Comparison of ENCODE assay signal across 19 cellular contexts in genomic region chr4:141730805-141731204, GRCh38.
DNase-seq lines count a peak whose midpoint lies in the region; ATAC-seq and TF ChIP-seq lines count a peak whose summit lies in the region.
"Had no signal": no experiment of that assay in that cellular context is flagged by ENCODE, and none has a peak within 500 bp of the region (broad histone marks: within the 10 kb centered on the region; RNA-seq: fewer than 3 reads in every experiment).

No MANE protein-coding gene starts in this region.

- H3K9me3 Mint-ChIP-seq in activated naive CD8-positive, alpha-beta T cell treated with anti-CD3 and anti-CD28 coated beads, Interleukin-2, amount 50 U/mL, for 24 hours, result no peaks in the 10 kb centered on the region
- H3K9me3 Mint-ChIP-seq: activated naive CD4-positive, alpha-beta T cell treated with anti-CD3 and anti-CD28 coated beads, Interleukin-2, amount 50 U/mL, for 72 hours; activated T-cell treated with anti-CD3 and anti-CD28 coated beads, Interleukin-2, amount 50 U/mL, for 4 hours had no signal

- no peak overlapping the region for H3K4me3 Mint-ChIP-seq in activated naive CD8-positive, alpha-beta T cell treated with anti-CD3 and anti-CD28 coated beads, Interleukin-2, amount 50 U/mL, for 24 hours
- H3K4me3 Mint-ChIP-seq: activated CD4-positive, alpha-beta memory T cell treated with anti-CD3 and anti-CD28 coated beads, Interleukin-2, amount 10 ng/mL, durations not matched to agents 7 days and 5 days; activated T-cell treated with anti-CD3 and anti-CD28 coated beads, Interleukin-2, amount 50 U/mL, for 4 hours had no signal

- H3K27me3 Mint-ChIP-seq in activated naive CD8-positive, alpha-beta T cell treated with anti-CD3 and anti-CD28 coated beads, Interleukin-2, amount 50 U/mL, for 24 hours, result no peaks in the 10 kb centered on the region
- H3K27me3 Mint-ChIP-seq: activated CD4-positive, alpha-beta memory T cell treated with anti-CD3 and anti-CD28 coated beads, Interleukin-2, amount 10 ng/mL, durations not matched to agents 7 days and 5 days had no signal

- intact Hi-C loops in sciatic nerve (cut with DNase I), result no loop called here

- no peaks in the 10 kb centered on the region for H3K4me1 Mint-ChIP-seq in activated naive CD8-positive, alpha-beta T cell treated with anti-CD3 and anti-CD28 coated beads, Interleukin-2, amount 50 U/mL, for 24 hours
- H3K4me1 Mint-ChIP-seq: activated CD4-positive, alpha-beta memory T cell treated with anti-CD3 and anti-CD28 coated beads, Interleukin-2, amount 10 ng/mL, durations not matched to agents 7 days and 5 days had no signal

- peak; percentile 69 for ATAC-seq in GM18909 (IDR thresholded peaks at IDR 0.05; ENCODE audit: poor library complexity, unreplicated experiment)
- peak; percentile 54 for ATAC-seq in HG02870 (IDR thresholded peaks at IDR 0.05; ENCODE audit: unreplicated experiment)
- peak; percentile 45 for ATAC-seq in SK-N-SH treated with all-trans-retinoic acid at 6 μM for 48 hours
- ATAC-seq in GM19452 (IDR thresholded peaks at IDR 0.05; ENCODE audit: unreplicated experiment), result no peak
- no peak for ATAC-seq in sciatic nerve
- ATAC-seq in activated naive CD8-positive, alpha-beta T cell treated with anti-CD3 and anti-CD28 coated beads, Interleukin-2, amount 50 U/mL, for 24 hours, result no peak
- ATAC-seq: activated naive CD4-positive, alpha-beta T cell treated with anti-CD3 and anti-CD28 coated beads, Interleukin-2, amount 50 U/mL, for 72 hours; activated T-cell treated with anti-CD3 and anti-CD28 coated beads, Interleukin-2, amount 50 U/mL, for 4 hours; esophagus mucosa; left ventricle myocardium superior had no signal

- H3K27ac Mint-ChIP-seq in activated naive CD8-positive, alpha-beta T cell treated with anti-CD3 and anti-CD28 coated beads, Interleukin-2, amount 50 U/mL, for 24 hours, result no peak overlapping the region
- H3K27ac Mint-ChIP-seq: activated CD4-positive, alpha-beta memory T cell treated with anti-CD3 and anti-CD28 coated beads, Interleukin-2, amount 10 ng/mL, durations not matched to agents 7 days and 5 days had no signal

- H3K36me3 Mint-ChIP-seq in activated naive CD8-positive, alpha-beta T cell treated with anti-CD3 and anti-CD28 coated beads, Interleukin-2, amount 50 U/mL, for 24 hours (ENCODE audit: low read depth), result peaks cover 3% of the 10 kb centered on the region
- H3K36me3 Mint-ChIP-seq: activated naive CD4-positive, alpha-beta T cell treated with anti-CD3 and anti-CD28 coated beads, Interleukin-2, amount 50 U/mL, for 72 hours had no signal

- DNase-seq in renal cortical epithelial cell (ENCODE audit: low read depth), result peak; percentile 40
- no peak for DNase-seq in sciatic nerve (ENCODE audit: low spot score)
- no peak for DNase-seq in activated naive CD8-positive, alpha-beta T cell treated with anti-CD3 and anti-CD28 coated beads, Interleukin-2, amount 50 U/mL, for 24 hours
- DNase-seq: activated CD4-positive, alpha-beta memory T cell treated with anti-CD3 and anti-CD28 coated beads, Interleukin-2, amount 10 ng/mL, durations not matched to agents 7 days and 5 days; activated T-cell treated with anti-CD3 and anti-CD28 coated beads, Interleukin-2, amount 50 U/mL, for 4 hours; COR-L47; glutamatergic neuron; left ventricle myocardium superior; NCI-H1436 treated with DMSO at 0.1 percent for 48 hours; NCI-H2227 treated with DMSO at 0.1 percent for 48 hours; occipital lobe; stimulated activated CD4-positive, alpha-beta T cell treated with anti-CD3 and anti-CD28 coated beads, Interleukin-4, amount 100 ng/mL, for 24 hours; T-helper 1 cell had no signal

TF ChIP-seq in SK-N-SH treated with all-trans-retinoic acid at 6 μM for 48 hours, 23 proteins besides CTCF, POLR2A, EP300 and RAD21:
- TF ChIP-seq ISL1 (CRISPR knock-in tag; IDR thresholded peaks at IDR 0.05), result peak; percentile 52
- 0 out of 2 replicates have a peak, but pooled peaks have one; percentile 22 for TF ChIP-seq ZFP3 (CRISPR knock-in tag; IDR thresholded peaks at IDR 0.05)
- no peak for TF ChIP-seq POU6F1 (CRISPR knock-in tag; IDR thresholded peaks at IDR 0.05; ENCODE audit: borderline replicate concordance, low read depth)

Comparison
In these comparisons a context has a peak if more than half of its experiments do, and no peak if none do; other contexts are left out.
1. ATAC-seq: peak in GM18909 (single experiment), HG02870 (single experiment) and SK-N-SH treated with all-trans-retinoic acid at 6 μM for 48 hours (single experiment); none in GM19452 (single experiment), sciatic nerve (single experiment) and activated naive CD8-positive, alpha-beta T cell treated with anti-CD3 and anti-CD28 coated beads, Interleukin-2, amount 50 U/mL, for 24 hours (single experiment).